ENCODE assay signal across 8 cellular contexts in genomic region chr7:104982308-104982755, GRCh38. TPM values are rescaled to one million over a fixed set of nuclear protein-coding genes. Genes with fewer than 3 reads are reported as not detected.
DNase-seq lines count a peak whose midpoint lies in the region; ATAC-seq and TF ChIP-seq lines count a peak whose summit lies in the region.

No MANE protein-coding gene starts in this region.

- no peak for TF ChIP-seq POLR2A in prostate gland (IDR thresholded peaks at IDR 0.05)
- no peak for TF ChIP-seq POLR2A in gastrocnemius medialis (IDR thresholded peaks at IDR 0.05)

- intact Hi-C loops in prostate gland (cut with DNase I) = loop anchor here (2.0 kb wide), 1 partner anchor 28 kb away; no protein-coding TSS in a partner anchor
- intact Hi-C loops in gastrocnemius medialis (cut with DNase I; ENCODE audit: low total_unique reads) = loop anchor here (2.0 to 5.0 kb wide), 3 partner anchors 285 to 406 kb away; partner anchors contain the start of gene SRPK2

- ATAC-seq in HG03571 (IDR thresholded peaks at IDR 0.05; ENCODE audit: unreplicated experiment) = no peak
- no peak for ATAC-seq in gastrocnemius medialis

- H3K27ac ChIP-seq in prostate gland (peak overlapping the region; percentile 97 to 98), gastrocnemius medialis (no peak overlapping the region)

- H3K27me3 ChIP-seq in endocrine pancreas (ENCODE audit: control insufficient read depth, insufficient read depth, low read length) (no peaks in the 10 kb centered on the region), prostate gland (replicated peaks; ENCODE audit: insufficient read depth) (no peaks in the 10 kb centered on the region), gastrocnemius medialis (no peaks in the 10 kb centered on the region)

- H3K4me3 ChIP-seq in endocrine pancreas (ENCODE audit: control insufficient read depth, insufficient read depth, low read length) (peak overlapping the region; percentile 69), prostate gland (peak overlapping the region in 1 of 2 donors; percentile 55), gastrocnemius medialis (peak overlapping the region in 2 of 4 donors; percentile 76 to 82)

- WGBS in prostate gland = 7% methylated on average over 3 of the region's 3 CpGs

- no peaks in the 10 kb centered on the region for H3K36me3 ChIP-seq in endocrine pancreas (ENCODE audit: control insufficient read depth, insufficient read depth, low read length)
- H3K36me3 ChIP-seq in prostate gland = no peaks in the 10 kb centered on the region
- H3K36me3 ChIP-seq in gastrocnemius medialis = no peaks in the 10 kb centered on the region

- TF ChIP-seq CTCF in prostate gland (IDR thresholded peaks at IDR 0.05) = no peak
- TF ChIP-seq CTCF in gastrocnemius medialis (IDR thresholded peaks at IDR 0.05 in 4 of 5, conservative IDR thresholded peaks at IDR 0.05 in 1 of 5) = no peak

- in situ Hi-C loops in gastrocnemius medialis (cut with MboI; ENCODE audit: low sequenced_read_pairs in 4 of 4) = loop anchor here in 3 of 4 donors (5.0 to 25.0 kb wide), 5 partner anchors 35 to 1130 kb away; partner anchors contain the start of gene SYPL1 (in 1 of the 3)

- peaks cover 19% of the 10 kb centered on the region for H3K4me1 ChIP-seq in endocrine pancreas (ENCODE audit: control insufficient read depth, insufficient read depth, low read length)
- H3K4me1 ChIP-seq in prostate gland (replicated peaks) = peaks cover 42% of the 10 kb centered on the region
- H3K4me1 ChIP-seq in gastrocnemius medialis = peaks cover 50 to 58% of the 10 kb centered on the region in 2 donors

- H3K9me3 ChIP-seq in endocrine pancreas (ENCODE audit: control insufficient read depth, low read length) = no peaks in the 10 kb centered on the region
- no peaks in the 10 kb centered on the region for H3K9me3 ChIP-seq in prostate gland
- no peaks in the 10 kb centered on the region for H3K9me3 ChIP-seq in gastrocnemius medialis

- H3K9ac ChIP-seq in endocrine pancreas (ENCODE audit: control insufficient read depth, insufficient read depth, low read length) = no peak overlapping the region

- peak; percentile 16 for DNase-seq in ELF-1 (ENCODE audit: low read depth, low spot score)
- DNase-seq in RKO (ENCODE audit: low spot score) = peak; percentile 69
- no peak for DNase-seq in prostate gland (ENCODE audit: low spot score)
- DNase-seq in gastrocnemius medialis = no peak
- no peak for DNase-seq in GM19238 (ENCODE audit: insufficient read length, low spot score)
- DNase-seq in glomerular visceral epithelial cell (ENCODE audit: extremely low spot score) = no peak

RNA-seq across cellular contexts. Expression of gene KMT2E, which starts 31.7 kb away (rescaled TPM):
- total RNA-seq in prostate gland (100 to 1,000 TPM in 1 of 2 donors, 10 to 100 TPM in 1; 83.7 to 102 TPM), gastrocnemius medialis (10 to 100 TPM; 29.7 to 72.1 (median 38.0) TPM)

Comparison
In these comparisons a context has a peak if more than half of its experiments do, and no peak if none do; other contexts are left out.
1. DNase-seq: peak in ELF-1 (single experiment) and RKO (single experiment); none in prostate gland (single experiment), gastrocnemius medialis (0 of 2), GM19238 (single experiment) and glomerular visceral epithelial cell (single experiment).
2. H3K27ac ChIP-seq: peak in prostate gland (2 of 2); none in gastrocnemius medialis (0 of 4).